1 cellular context compared by ENCODE assay signal in genomic region chr3:99542771-99543518, GRCh38.
TF ChIP-seq lines count a peak whose summit lies in the region.

No MANE protein-coding gene starts in this region.

TF ChIP-seq in H1, 55 proteins besides CTCF, POLR2A, EP300 and RAD21 (continued from another document):
- TF ChIP-seq EGR1 (IDR thresholded peaks at IDR 0.05; ENCODE audit: borderline replicate concordance, low read depth, low read length) = no peak
- TF ChIP-seq GABPA (IDR thresholded peaks at IDR 0.05; ENCODE audit: borderline replicate concordance, insufficient read depth, low read length) = no peak
- TF ChIP-seq SIRT6 (IDR thresholded peaks at IDR 0.05; ENCODE audit: low read length) = no peak
- TF ChIP-seq SUZ12 (IDR thresholded peaks at IDR 0.05; ENCODE audit: low read length) = no peak
- no peak for TF ChIP-seq SIX5 (IDR thresholded peaks at IDR 0.05; ENCODE audit: low read depth, low read length)
- no peak for TF ChIP-seq RFX5 (IDR thresholded peaks at IDR 0.05; ENCODE audit: borderline replicate concordance, low read depth, low read length)
